Comparison of ENCODE assay signal across 28 cellular contexts in the genomic region with DNA sequence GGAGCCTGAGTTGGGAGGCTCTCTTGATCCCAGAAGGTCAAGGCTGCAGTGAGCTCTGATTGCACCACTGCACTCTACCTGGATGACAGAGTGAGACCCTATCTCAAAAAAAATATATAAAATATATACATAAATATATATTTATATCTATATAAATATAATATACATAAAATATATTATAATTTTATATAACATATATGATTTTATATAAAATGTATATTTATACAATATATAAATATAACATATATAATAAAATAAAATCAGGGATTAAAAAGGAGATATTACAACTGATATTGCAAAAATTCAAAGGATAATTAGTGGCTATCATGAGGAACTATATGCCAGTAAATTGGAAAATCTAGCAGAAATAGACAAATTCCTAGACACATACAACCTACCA.
"Had no signal": no experiment of that assay in that cellular context is flagged by ENCODE, and none has a peak within 500 bp of the region (broad histone marks: within the 10 kb centered on the region; RNA-seq: fewer than 3 reads in every experiment).

No MANE protein-coding gene starts in this region.

- ATAC-seq: naive thymus-derived CD8-positive, alpha-beta T cell; natural killer cell treated with Interleukin-12 subunit alpha and Interleukin-12 subunit beta and Interleukin-15 and Interleukin-18, amount 100 ng/mL, for 72 hours; psoas muscle; right cardiac atrium; right lobe of liver; stimulated activated memory B cell treated with anti-CD40 and anti-IgM and Interleukin-4, amounts not matched to agents 10 μg/mL and 1 μg/mL and 100 μg/mL, for 72 hours; stimulated activated naive CD8-positive, alpha-beta T cell treated with anti-CD3 and anti-CD28 coated beads, Interleukin-15, amount 100 ng/mL, for 72 hours; stimulated activated naive CD8-positive, alpha-beta T cell treated with anti-CD3 and anti-CD28 coated beads, Interleukin-15, Interleukin-2, amounts not matched to agents 100 U/mL and 50 U/mL, for 24 hours; upper lobe of right lung had no signal

- FAIRE-seq: small intestine had no signal

- DNase-seq: naive thymus-derived CD8-positive, alpha-beta T cell; nephron progenitor cell; nucleus accumbens; posterior cingulate gyrus; psoas muscle; right cardiac atrium; right lobe of liver; sigmoid colon; small intestine; stimulated activated CD4-positive, alpha-beta T cell treated with anti-CD3 and anti-CD28 coated beads, Interleukin-15, amount 100 ng/mL, for 24 hours; stimulated activated CD4-positive, alpha-beta T cell treated with anti-CD3 and anti-CD28 coated beads, Interleukin-2, amount 100 ng/mL, for 24 hours; stimulated activated CD4-positive, alpha-beta T cell treated with anti-CD3 and anti-CD28 coated beads, Interleukin-2, amount 100 ng/mL, for 48 hours; stimulated activated CD4-positive, alpha-beta T cell treated with anti-CD3 and anti-CD28 coated beads, Interleukin-4, amount 100 ng/mL, for 4 hours; stimulated activated CD8-positive, alpha-beta memory T cell treated with anti-CD3 and anti-CD28 coated beads, Interleukin-4, amount 100 ng/mL, for 48 hours; stimulated activated naive CD4-positive, alpha-beta T cell; stimulated activated naive CD8-positive, alpha-beta T cell treated with anti-CD3 and anti-CD28 coated beads, Interleukin-15, amount 100 ng/mL, for 72 hours; stimulated activated naive CD8-positive, alpha-beta T cell treated with anti-CD3 and anti-CD28 coated beads, Interleukin-15, Interleukin-2, amounts not matched to agents 100 U/mL and 50 U/mL, for 24 hours; substantia nigra; testis; tibial artery; transverse colon; upper lobe of right lung; uterus had no signal

- H3K27me3 ChIP-seq: neutrophil, right lobe of liver, sigmoid colon, suprapubic skin, testis, tibial artery, transverse colon, upper lobe of right lung, uterus had no signal

- H3K4me3 ChIP-seq: psoas muscle, right lobe of liver, sigmoid colon, suprapubic skin, testis, tibial artery, transverse colon, upper lobe of right lung, uterus had no signal

- H3K4me1 ChIP-seq: parathyroid adenoma, psoas muscle, right lobe of liver, sigmoid colon, suprapubic skin, testis, tibial artery, upper lobe of right lung, uterus had no signal

- H3K9ac ChIP-seq: parathyroid adenoma had no signal

- H3K27ac ChIP-seq: neutrophil, parathyroid adenoma, psoas muscle, right lobe of liver, sigmoid colon, suprapubic skin, testis, tibial artery, transverse colon, upper lobe of right lung, uterus had no signal

- H3K36me3 ChIP-seq: neutrophil, right lobe of liver, sigmoid colon, suprapubic skin, tibial artery, transverse colon, upper lobe of right lung, uterus had no signal

- H3K9me3 ChIP-seq: neutrophil, right lobe of liver, suprapubic skin, testis, tibial artery, transverse colon, uterus had no signal
